9 cellular contexts compared by ENCODE assay signal in genomic region chr1:22976461-22977243, GRCh38. TPM values are rescaled to one million over a fixed set of nuclear protein-coding genes. Genes with fewer than 3 reads are reported as not detected.
DNase-seq lines count a peak whose midpoint lies in the region; ATAC-seq, FAIRE-seq and TF ChIP-seq lines count a peak whose summit lies in the region.
"Had no signal": no experiment of that assay in that cellular context is flagged by ENCODE, and none has a peak within 500 bp of the region (broad histone marks: within the 10 kb centered on the region; RNA-seq: fewer than 3 reads in every experiment).

No MANE protein-coding gene starts in this region.

- H2BK120ac ChIP-seq in H1 (replicated peaks; ENCODE audit: low read depth, low read length) (no peak overlapping the region), mesendoderm (ENCODE audit: low read depth, low read length) (no peak overlapping the region)

- intact Hi-C loops in activated CD4-positive, alpha-beta T cell treated with anti-CD3 and anti-CD28 coated beads, Interleukin-2, amount 10 ng/mL, durations not matched to agents 24 days and 14 days (cut with micrococcal nuclease), result loop anchor here (1.0 to 5.0 kb wide), 2 partner anchors 121 to 208 kb away; no protein-coding TSS in a partner anchor

- H3K79me2 ChIP-seq in H1 (ENCODE audit: control insufficient read depth in 1 of 2, insufficient read depth in 2 of 2, low read length in 2 of 2), result no peaks in the 10 kb centered on the region
- H3K79me2 ChIP-seq in mesendoderm (ENCODE audit: control insufficient read depth, insufficient read depth, low read length), result no peaks in the 10 kb centered on the region

- peak overlapping the region; percentile 93 for H2AFZ ChIP-seq in H1 (ENCODE audit: low read length)

- H4K91ac ChIP-seq in H1 (replicated peaks; ENCODE audit: insufficient read length, low read length), result no peak overlapping the region

- H2BK12ac ChIP-seq in H1 (ENCODE audit: low read depth, low read length), result peak overlapping the region; percentile 82; the same call in 1 of the 2 replicates

- peak overlapping the region in 1 of 2 experiments; percentile 5; a peak in 1 of 4 replicates for H3K4me2 ChIP-seq in H1 (ENCODE audit: insufficient read depth in 1 of 2, low read depth in 2 of 2, low read length in 2 of 2)
- H3K4me2 ChIP-seq in mesendoderm (ENCODE audit: low read length), result no peak overlapping the region

- no peaks in the 10 kb centered on the region for H3K23me2 ChIP-seq in H1 (ENCODE audit: low read depth, low read length)

- POLR2A ChIA-PET in H1 (lab: Charles Lee; ENCODE audit: partially characterized antibody), result interaction anchor here (0.5 to 0.9 kb wide), 2 partner anchors 43 to 100 kb away, joined by 3 to 4 read pairs; partner anchors contain the start of gene KDM1A

- peak in 1 of 2 experiments; percentile 36; a peak in 1 of 3 replicates for TF ChIP-seq POLR2A in H1 (IDR thresholded peaks at IDR 0.05; ENCODE audit: control extremely low read depth in 1 of 2, low read depth in 2 of 2, low read length in 2 of 2)

- H3K56ac ChIP-seq in H1 (replicated peaks; ENCODE audit: insufficient read length, low read depth, low read length) (no peak overlapping the region), mesendoderm (ENCODE audit: low read length) (peak overlapping the region; percentile 80)

- H3K27ac ChIP-seq in H1 (ENCODE audit: low read depth, low read length) (no peak overlapping the region), mesendoderm (ENCODE audit: low read depth, low read length) (no peak overlapping the region)

- H3K27me3 ChIP-seq in H1 (replicated peaks in 1 of 4; ENCODE audit: control insufficient read depth in 3 of 4, extremely low read depth in 1 of 4, insufficient read depth in 3 of 4, low read length in 3 of 4) (no peaks in the 10 kb centered on the region), mesendoderm (ENCODE audit: insufficient read depth, low read length, poor library complexity) (no peaks in the 10 kb centered on the region)

- no peaks in the 10 kb centered on the region for H3K4me1 ChIP-seq in H1 (replicated peaks in 1 of 4; ENCODE audit: control insufficient read depth in 3 of 4, insufficient read depth in 4 of 4, low read length in 3 of 4)
- no peaks in the 10 kb centered on the region for H3K4me1 ChIP-seq in mesendoderm (ENCODE audit: control insufficient read depth, low read depth, low read length)

- H2AK5ac ChIP-seq in H1 (ENCODE audit: low read depth, low read length), result no peak overlapping the region
- peak overlapping the region; percentile 82 for H2AK5ac ChIP-seq in mesendoderm (ENCODE audit: low read length)

- no peak overlapping the region for H3K4me3 ChIP-seq in H1 (ENCODE audit: extremely low read depth in 1 of 4, insufficient read depth in 2 of 4, low read depth in 3 of 4, low read length in 4 of 4)
- H3K4me3 ChIP-seq in mesendoderm (ENCODE audit: low read length), result no peak overlapping the region

- ATAC-seq in HG03439 (IDR thresholded peaks at IDR 0.05; ENCODE audit: unreplicated experiment) (peak; percentile 79), HG03025 (IDR thresholded peaks at IDR 0.05; ENCODE audit: low FRiP score, unreplicated experiment) (no peak)

- H4K5ac ChIP-seq in H1 (ENCODE audit: insufficient read length, low read depth, low read length) (no peak overlapping the region), mesendoderm (ENCODE audit: low read length) (no peak overlapping the region)

- no peak overlapping the region for H3K14ac ChIP-seq in H1 (ENCODE audit: insufficient read length)

- no peaks in the 10 kb centered on the region for H3K9me3 Mint-ChIP-seq in activated CD4-positive, alpha-beta T cell treated with anti-CD3 and anti-CD28 coated beads, Interleukin-2, amount 10 ng/mL, durations not matched to agents 24 days and 14 days
- H3K9me3 Mint-ChIP-seq: central memory CD8-positive, alpha-beta T cell had no signal

- peak; percentile 89 to 92 (median 91) for TF ChIP-seq CTCF in H1 (IDR thresholded peaks at IDR 0.05; ENCODE audit: control extremely low read depth in 1 of 3, insufficient read depth in 1 of 3, low read depth in 1 of 3, low read length in 3 of 3)

- H2BK5ac ChIP-seq in H1 (ENCODE audit: low read depth, low read length) (peak overlapping the region; percentile 87), mesendoderm (ENCODE audit: low read length) (peak overlapping the region; percentile 64)

- H3K27me3 Mint-ChIP-seq in activated CD4-positive, alpha-beta T cell treated with anti-CD3 and anti-CD28 coated beads, Interleukin-2, amount 10 ng/mL, durations not matched to agents 24 days and 14 days, result peaks cover 23% of the 10 kb centered on the region

- H2BK15ac ChIP-seq in H1 (ENCODE audit: low read length), result no peak overlapping the region
- H2BK15ac ChIP-seq in mesendoderm (replicated peaks; ENCODE audit: low read depth), result no peak overlapping the region

- H3K79me1 ChIP-seq in H1 (ENCODE audit: low read depth, low read length) (no peaks in the 10 kb centered on the region), mesendoderm (ENCODE audit: low read length) (no peaks in the 10 kb centered on the region)

- H3K23ac ChIP-seq in H1 (ENCODE audit: insufficient read length), result no peak overlapping the region
- no peak overlapping the region for H3K23ac ChIP-seq in mesendoderm (ENCODE audit: low read length)

- peak; percentile 84 for FAIRE-seq in H1 (lab: Jason Lieb, UNC)

- H3K4me1 Mint-ChIP-seq in activated CD4-positive, alpha-beta T cell treated with anti-CD3 and anti-CD28 coated beads, Interleukin-2, amount 10 ng/mL, durations not matched to agents 24 days and 14 days, result peaks cover 4% of the 10 kb centered on the region
- H3K4me1 Mint-ChIP-seq: central memory CD8-positive, alpha-beta T cell had no signal

- no peak overlapping the region; the same call in 1 of the 2 replicates for H3K18ac ChIP-seq in H1 (ENCODE audit: extremely low read depth, low read length)
- H3K18ac ChIP-seq in mesendoderm (ENCODE audit: low read length), result peak overlapping the region; percentile 32

- WGBS in H1 (ENCODE audit: extremely low coverage in 1 of 2, insufficient coverage in 1 of 2, insufficient read length in 1 of 2, insufficient replicate concordance in 2 of 2, low coverage in 1 of 2, low lambda C conversion rate in 2 of 2, missing lambda C conversion rate in 1 of 2), 2 experiments, result 47% methylated on average over 9 of the region's 9 CpGs; no CpG with 5 or more reads in 1 of the 2 experiments
- WGBS in mesendoderm (ENCODE audit: extremely low coverage, insufficient coverage, low lambda C conversion rate), result no CpG with 5 or more reads among the region's 9 CpGs

- DNase-seq in DMS79 treated with DMSO at 0.1 percent for 48 hours (lab: John Stamatoyannopoulos, UW) (peak; percentile 78), NCI-H510A treated with DMSO at 0.1 percent for 48 hours (lab: John Stamatoyannopoulos, UW) (peak; percentile 74), H1 (ENCODE audit: low read depth in 1 of 2, low spot score in 2 of 2) (peak; percentile 57 to 79), mesendoderm (peak; percentile 93)
- peak; percentile 86 for DNase-seq in activated CD4-positive, alpha-beta T cell treated with anti-CD3 and anti-CD28 coated beads, Interleukin-2, amount 10 ng/mL, durations not matched to agents 24 days and 14 days
- peak; percentile 20 to 21 for DNase-seq in stimulated activated CD8-positive, alpha-beta memory T cell treated with anti-CD3 and anti-CD28 coated beads, Interleukin-15, amount 100 ng/mL, for 48 hours (ENCODE audit: low read depth in 2 of 2)

- no peaks in the 10 kb centered on the region for H3K36me3 ChIP-seq in H1 (ENCODE audit: control insufficient read depth in 2 of 4, insufficient read depth in 4 of 4, low read length in 3 of 4)
- H3K36me3 ChIP-seq in mesendoderm (ENCODE audit: control insufficient read depth, insufficient read depth, low read length), result no peaks in the 10 kb centered on the region

- H3K4ac ChIP-seq in H1 (replicated peaks; ENCODE audit: insufficient read length, low read depth, low read length), result no peak overlapping the region
- H3K4ac ChIP-seq in mesendoderm (ENCODE audit: low read depth, low read length), result no peak overlapping the region

- H4K8ac ChIP-seq in H1 (ENCODE audit: extremely low read depth, insufficient read depth, low read length) (no peak overlapping the region), mesendoderm (ENCODE audit: low read depth, low read length) (no peak overlapping the region)

- H3K27ac Mint-ChIP-seq in activated CD4-positive, alpha-beta T cell treated with anti-CD3 and anti-CD28 coated beads, Interleukin-2, amount 10 ng/mL, durations not matched to agents 24 days and 14 days, result no peak overlapping the region

- CTCF ChIA-PET in H1 (lab: Charles Lee; ENCODE audit: partially characterized antibody), result interaction anchor here (0.5 to 2.2 kb wide), 20 partner anchors 8 to 213 kb away, joined by 3 to 17 read pairs (median 4); no protein-coding TSS in a partner anchor

- TF ChIP-seq RAD21 in H1 (IDR thresholded peaks at IDR 0.05 in 1 of 2, conservative IDR thresholded peaks at IDR 0.05 in 1 of 2; ENCODE audit: low read depth in 2 of 2, low read length in 2 of 2), result peak; percentile 92 to 93

- H3K9ac ChIP-seq in H1 (replicated peaks in 1 of 4; ENCODE audit: extremely low read depth in 1 of 4, low read depth in 3 of 4, low read length in 3 of 4) (no peak overlapping the region), mesendoderm (ENCODE audit: low read length) (peak overlapping the region; percentile 44)

- H3K36me3 Mint-ChIP-seq in activated CD4-positive, alpha-beta T cell treated with anti-CD3 and anti-CD28 coated beads, Interleukin-2, amount 10 ng/mL, durations not matched to agents 24 days and 14 days (ENCODE audit: low read depth), result no peaks in the 10 kb centered on the region

- no peaks in the 10 kb centered on the region for H4K20me1 ChIP-seq in H1 (replicated peaks in 1 of 2; ENCODE audit: control insufficient read depth in 1 of 2, insufficient read depth in 2 of 2, low read length in 2 of 2)

- no peak overlapping the region for H2BK20ac ChIP-seq in H1 (ENCODE audit: low read length)

- H3K9me3 ChIP-seq in H1 (ENCODE audit: insufficient read depth in 2 of 2, low read depth in 1 of 2, low read length in 1 of 2), result no peaks in the 10 kb centered on the region

- no peak overlapping the region for H3K4me3 Mint-ChIP-seq in activated CD4-positive, alpha-beta T cell treated with anti-CD3 and anti-CD28 coated beads, Interleukin-2, amount 10 ng/mL, durations not matched to agents 24 days and 14 days
- H3K4me3 Mint-ChIP-seq: central memory CD8-positive, alpha-beta T cell had no signal

- TF ChIP-seq EP300 in H1 (IDR thresholded peaks at IDR 0.05; ENCODE audit: borderline replicate concordance in 1 of 2, low read depth in 2 of 2, low read length in 2 of 2), result no peak

RNA-seq across cellular contexts. Expression of gene LACTBL1, which starts 4.0 kb away (rescaled TPM):
- not detected in 2 replicates for total RNA-seq in activated CD4-positive, alpha-beta T cell treated with anti-CD3 and anti-CD28 coated beads, Interleukin-2, amount 10 ng/mL, durations not matched to agents 24 days and 14 days
- not detected in 2 replicates for total RNA-seq in H1 (2021; fragmentation: NEBNext Ultra II Directional; extraction: Animal tissue kit (Norgen Biotek cat#: 25700))
- polyA plus RNA-seq in H1 (2011; rRNA removed), result not detected in 2 replicates
- not detected for polyA plus RNA-seq in H1 (2011; cell fraction: cytosol; rRNA removed)
- not detected for polyA plus RNA-seq in H1 (2011; cell fraction: nucleus; rRNA removed)
- not detected in 4 replicates for polyA plus RNA-seq in H1 (2012, experiment 1 of 2)
- not detected for polyA plus RNA-seq in H1 (2012, experiment 2 of 2)
- polyA plus RNA-seq in H1 (2013, experiment 1 of 2), result not detected
- not detected for polyA plus RNA-seq in H1 (2013, experiment 2 of 2)
- polyA minus RNA-seq in H1 (2011; rRNA and poly(A)+ RNA removed), result not detected in 2 replicates
- polyA minus RNA-seq in H1 (2011; cell fraction: cytosol; rRNA and poly(A)+ RNA removed), result not detected
- polyA minus RNA-seq in H1 (2011; cell fraction: nucleus; rRNA and poly(A)+ RNA removed), result not detected
- not detected for polyA plus RNA-seq in mesendoderm (2013, experiment 1 of 2)
- not detected for polyA plus RNA-seq in mesendoderm (2013, experiment 2 of 2)

RNA-seq across cellular contexts. Expression of gene TEX46, which starts 39.0 kb away (rescaled TPM):
- total RNA-seq in activated CD4-positive, alpha-beta T cell treated with anti-CD3 and anti-CD28 coated beads, Interleukin-2, amount 10 ng/mL, durations not matched to agents 24 days and 14 days, result not detected in 2 replicates
- total RNA-seq in H1 (2021; fragmentation: NEBNext Ultra II Directional; extraction: Animal tissue kit (Norgen Biotek cat#: 25700)), result not detected in 2 replicates
- not detected in 2 replicates for polyA plus RNA-seq in H1 (2011; rRNA removed)
- polyA plus RNA-seq in H1 (2011; cell fraction: cytosol; rRNA removed), result not detected
- polyA plus RNA-seq in H1 (2011; cell fraction: nucleus; rRNA removed), result not detected
- polyA plus RNA-seq in H1 (2012, experiment 1 of 2), result not detected in 4 replicates
- polyA plus RNA-seq in H1 (2012, experiment 2 of 2), result not detected
- polyA plus RNA-seq in H1 (2013, experiment 1 of 2), result 0.28 TPM
- 0.17 TPM for polyA plus RNA-seq in H1 (2013, experiment 2 of 2)
- polyA minus RNA-seq in H1 (2011; rRNA and poly(A)+ RNA removed), result 0.49 TPM in 1 of 2 replicates, not detected in the other
- polyA minus RNA-seq in H1 (2011; cell fraction: cytosol; rRNA and poly(A)+ RNA removed), result not detected
- not detected for polyA minus RNA-seq in H1 (2011; cell fraction: nucleus; rRNA and poly(A)+ RNA removed)
- polyA plus RNA-seq in mesendoderm (2013, experiment 1 of 2), result not detected
- not detected for polyA plus RNA-seq in mesendoderm (2013, experiment 2 of 2)

RNA-seq across cellular contexts. Expression of gene KDM1A, which starts 42.6 kb away (rescaled TPM):
- 86.6 and 91.2 TPM in 2 replicates for total RNA-seq in activated CD4-positive, alpha-beta T cell treated with anti-CD3 and anti-CD28 coated beads, Interleukin-2, amount 10 ng/mL, durations not matched to agents 24 days and 14 days
- 273 and 275 TPM in 2 replicates for total RNA-seq in H1 (2021; fragmentation: NEBNext Ultra II Directional; extraction: Animal tissue kit (Norgen Biotek cat#: 25700))
- polyA plus RNA-seq in H1 (2011; rRNA removed), result 175 and 216 TPM in 2 replicates
- 273 TPM for polyA plus RNA-seq in H1 (2011; cell fraction: cytosol; rRNA removed)
- polyA plus RNA-seq in H1 (2011; cell fraction: nucleus; rRNA removed), result 202 TPM
- polyA plus RNA-seq in H1 (2012, experiment 1 of 2), result 186 to 254 TPM (median 240 TPM) in 4 replicates
- polyA plus RNA-seq in H1 (2012, experiment 2 of 2), result 69.3 TPM
- 148 TPM for polyA plus RNA-seq in H1 (2013, experiment 1 of 2)
- 146 TPM for polyA plus RNA-seq in H1 (2013, experiment 2 of 2)
- 323 and 356 TPM in 2 replicates for polyA minus RNA-seq in H1 (2011; rRNA and poly(A)+ RNA removed)
- 111 TPM for polyA minus RNA-seq in H1 (2011; cell fraction: cytosol; rRNA and poly(A)+ RNA removed)
- polyA minus RNA-seq in H1 (2011; cell fraction: nucleus; rRNA and poly(A)+ RNA removed), result 111 TPM
- polyA plus RNA-seq in mesendoderm (2013, experiment 1 of 2), result 151 TPM
- polyA plus RNA-seq in mesendoderm (2013, experiment 2 of 2), result 151 TPM

Comparison
In these comparisons a context has a peak if more than half of its experiments do, and no peak if none do; other contexts are left out.
1. DNase-seq: peak in every context shown above with its lines; median percentile 93 in mesendoderm; 86 in activated CD4-positive, alpha-beta T cell treated with anti-CD3 and anti-CD28 coated beads, Interleukin-2, amount 10 ng/mL, durations not matched to agents 24 days and 14 days; 78 in DMS79 treated with DMSO at 0.1 percent for 48 hours; 74 in NCI-H510A treated with DMSO at 0.1 percent for 48 hours; 68 in H1; 20 in stimulated activated CD8-positive, alpha-beta memory T cell treated with anti-CD3 and anti-CD28 coated beads, Interleukin-15, amount 100 ng/mL, for 48 hours.